8 cellular contexts compared by ENCODE assay signal in the genomic region with DNA sequence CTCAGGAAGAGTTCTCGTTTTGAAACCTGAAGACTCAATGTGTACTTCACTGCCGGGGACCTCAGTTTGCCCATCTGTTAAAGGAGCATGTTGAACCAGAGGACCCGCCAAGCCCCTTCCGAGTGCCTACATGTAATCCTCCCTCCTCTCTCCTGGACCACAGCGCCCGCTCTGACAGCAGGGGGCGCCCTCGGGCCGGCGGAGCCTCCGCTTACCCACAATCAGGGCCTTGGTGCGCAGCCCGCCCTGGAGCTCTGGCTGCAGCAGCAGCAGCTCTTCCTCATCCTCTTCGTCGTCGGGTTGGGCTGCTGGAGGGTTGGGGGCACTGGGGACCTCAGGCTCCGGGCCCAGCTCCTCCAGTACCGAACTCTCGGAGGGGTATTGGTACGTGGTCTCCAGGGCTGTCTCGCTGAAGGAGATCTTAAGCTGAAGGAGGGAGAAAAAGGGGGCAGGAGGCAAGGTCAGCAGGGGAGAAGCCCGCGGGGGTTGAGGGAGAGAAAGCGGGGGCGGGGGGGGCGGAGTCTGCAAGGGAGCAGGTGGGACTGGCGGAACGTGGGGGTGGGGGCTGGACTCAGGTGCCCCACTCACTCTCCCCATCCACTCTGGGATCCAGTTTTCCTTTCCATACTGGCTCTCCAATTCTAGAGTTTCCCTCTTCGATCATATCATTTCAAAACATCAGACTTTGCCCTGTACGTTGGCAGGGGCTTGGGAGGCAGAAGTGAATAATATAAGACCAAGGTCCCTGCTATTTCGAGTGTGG. TPM values are rescaled to one million over a fixed set of nuclear protein-coding genes. Genes with fewer than 3 reads are reported as not detected.
A peak's percentile ranks its signal among the peaks of the same experiment; 100 is the strongest.
DNase-seq lines count a peak whose midpoint lies in the region; ATAC-seq, FAIRE-seq and TF ChIP-seq lines count a peak whose summit lies in the region.

No MANE protein-coding gene starts in this region.

- peak overlapping the region; percentile 19 for H3K9ac ChIP-seq in endothelial cell of umbilical vein (replicated peaks; ENCODE audit: extremely low read depth, insufficient read depth, low read length)

- H3K9me1 ChIP-seq in endothelial cell of umbilical vein (replicated peaks; ENCODE audit: control insufficient read depth, extremely low read depth, insufficient read depth, low read length), result no peaks in the 10 kb centered on the region

- no peak for TF ChIP-seq POLR2A in endothelial cell of umbilical vein (IDR thresholded peaks at IDR 0.05; ENCODE audit: low read depth, low read length)

- ATAC-seq in HG03432 (IDR thresholded peaks at IDR 0.05; ENCODE audit: unreplicated experiment) (peak; percentile 42), GM21390 (IDR thresholded peaks at IDR 0.05; ENCODE audit: unreplicated experiment) (no peak)

- peaks cover 31% of the 10 kb centered on the region for H3K4me1 ChIP-seq in endothelial cell of umbilical vein (ENCODE audit: control insufficient read depth, extremely low read depth, insufficient read depth, low read length)

- POLR2A ChIA-PET in endothelial cell of umbilical vein (lab: Charles Lee), result interaction anchor here (0.6 to 3.7 kb wide), 5 partner anchors 9 to 52 kb away, joined by 3 to 34 read pairs (median 8); no protein-coding TSS in a partner anchor

- no TSS peak for BruUV-seq in endothelial cell of umbilical vein (replicated peaks; lab: Mats Ljungman, UMichigan)

- H3K27me3 ChIP-seq in endothelial cell of umbilical vein (ENCODE audit: control insufficient read depth in 2 of 2, insufficient read depth in 2 of 2, low read length in 2 of 2), result no peaks in the 10 kb centered on the region

- H2AFZ ChIP-seq in endothelial cell of umbilical vein (ENCODE audit: low read depth, low read length), result no peak overlapping the region

- DNase-seq in EH (ENCODE audit: low read depth) (peak; percentile 78), NOMO-1 treated with DMSO at 0.1 percent for 48 hours (lab: John Stamatoyannopoulos, UW; ENCODE audit: unreplicated experiment) (peak; percentile 76), endothelial cell of umbilical vein (ENCODE audit: low read depth, low spot score) (peak; percentile 85), middle frontal gyrus (ENCODE audit: extremely low spot score, low spot score) (peak; percentile 50)
- DNase-seq in activated CD8-positive, alpha-beta memory T cell treated with anti-CD3 and anti-CD28 coated beads, Interleukin-2, amount 50 U/mL, for 4 hours, result peak; percentile 95
- DNase-seq in stimulated activated CD8-positive, alpha-beta memory T cell treated with anti-CD3 and anti-CD28 coated beads, Interleukin-2, amount 100 ng/mL, for 1 hour (ENCODE audit: low read depth in 2 of 2), result peak; percentile 82 to 88

- dilution Hi-C loops in endothelial cell of umbilical vein (cut with MboI; ENCODE audit: extremely low pct_ligation_motif_present, low sequenced_read_pairs), result no loop called here

- CTCF ChIA-PET in endothelial cell of umbilical vein (lab: Charles Lee), result interaction anchor here (0.6 to 6.6 kb wide), 43 partner anchors 9 to 450 kb away, joined by 3 to 296 read pairs (median 5); a partner anchor contains a TSS

- peak; percentile 93 for FAIRE-seq in endothelial cell of umbilical vein (lab: Jason Lieb, UNC)

- intact Hi-C loops in endothelial cell of umbilical vein (cut with micrococcal nuclease), result loop anchor here (1.0 to 2.0 kb wide), 4 partner anchors 8 to 198 kb away; no protein-coding TSS in a partner anchor

- H3K36me3 ChIP-seq in endothelial cell of umbilical vein (ENCODE audit: control insufficient read depth in 2 of 2, extremely low read depth in 1 of 2, insufficient read depth in 2 of 2, low read length in 2 of 2), result peaks cover 13 to 19% of the 10 kb centered on the region in 2 experiments

- peak overlapping the region; percentile 85 for H3K4me2 ChIP-seq in endothelial cell of umbilical vein (ENCODE audit: insufficient read depth, low read length)

- peak; percentile 95 to 96 for TF ChIP-seq CTCF in endothelial cell of umbilical vein (IDR thresholded peaks at IDR 0.05; ENCODE audit: extremely low read depth in 1 of 2, insufficient read depth in 1 of 2, low read depth in 1 of 2, low read length in 2 of 2)

- peak overlapping the region; percentile 2 for H3K27ac ChIP-seq in endothelial cell of umbilical vein (ENCODE audit: insufficient read depth, low read depth, low read length)

- H3K4me3 ChIP-seq in endothelial cell of umbilical vein (replicated peaks in 1 of 3; ENCODE audit: insufficient read depth in 1 of 3, low read depth in 1 of 3, low read length in 3 of 3), result peak overlapping the region in 2 of 3 experiments; percentile 8 to 27

- H3K79me2 ChIP-seq in endothelial cell of umbilical vein (ENCODE audit: control insufficient read depth, insufficient read depth, low read length), result peaks cover 63% of the 10 kb centered on the region

- H3K9me3 ChIP-seq in endothelial cell of umbilical vein (replicated peaks; ENCODE audit: control insufficient read depth, insufficient read depth, low read length), result no peaks in the 10 kb centered on the region

- no peaks in the 10 kb centered on the region for H4K20me1 ChIP-seq in endothelial cell of umbilical vein (replicated peaks; ENCODE audit: control insufficient read depth, extremely low read depth, insufficient read depth, low read length)

TF ChIP-seq in endothelial cell of umbilical vein, 7 proteins besides CTCF, POLR2A, EP300 and RAD21:
- peak; percentile 48 for TF ChIP-seq POLR2AphosphoS5 (IDR thresholded peaks at IDR 0.05; ENCODE audit: insufficient read depth, low read depth, low read length)
- TF ChIP-seq, protein P1, sequence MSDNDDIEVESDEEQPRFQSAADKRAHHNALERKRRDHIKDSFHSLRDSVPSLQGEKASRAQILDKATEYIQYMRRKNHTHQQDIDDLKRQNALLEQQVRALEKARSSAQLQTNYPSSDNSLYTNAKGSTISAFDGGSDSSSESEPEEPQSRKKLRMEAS (IDR thresholded peaks at IDR 0.05; ENCODE audit: insufficient read depth, insufficient read length), result no peak

RNA-seq across cellular contexts. Expression of a gene that starts 6.3 kb away (rescaled TPM):
- total RNA-seq in endothelial cell of umbilical vein, result 36.3 and 38.2 TPM in 2 replicates
- 62.3 and 66.5 TPM in 2 replicates for polyA plus RNA-seq in endothelial cell of umbilical vein
- polyA plus RNA-seq in endothelial cell of umbilical vein (2011; cell fraction: cytosol; rRNA removed), result 42.2 and 43.9 TPM in 2 replicates
- polyA plus RNA-seq in endothelial cell of umbilical vein (2011; cell fraction: nucleus; rRNA removed), result 141 and 146 TPM in 2 replicates
- polyA plus RNA-seq in endothelial cell of umbilical vein (2012), result 30.0 and 30.6 TPM in 2 replicates
- 61.9 and 63.5 TPM in 2 replicates for polyA minus RNA-seq in endothelial cell of umbilical vein
- 24.9 TPM for polyA minus RNA-seq in endothelial cell of umbilical vein (2011; cell fraction: cytosol; rRNA and poly(A)+ RNA removed)
- polyA minus RNA-seq in endothelial cell of umbilical vein (2011; cell fraction: nucleus; rRNA and poly(A)+ RNA removed), result 24.0 and 31.7 TPM in 2 replicates

RNA-seq across cellular contexts. Expression of a gene that starts 7.3 kb away (rescaled TPM):
- total RNA-seq in endothelial cell of umbilical vein, result 129 and 136 TPM in 2 replicates
- 167 and 173 TPM in 2 replicates for polyA plus RNA-seq in endothelial cell of umbilical vein
- 125 and 137 TPM in 2 replicates for polyA plus RNA-seq in endothelial cell of umbilical vein (2011; cell fraction: cytosol; rRNA removed)
- 98.3 and 116 TPM in 2 replicates for polyA plus RNA-seq in endothelial cell of umbilical vein (2011; cell fraction: nucleus; rRNA removed)
- polyA plus RNA-seq in endothelial cell of umbilical vein (2012), result 94.7 and 97.8 TPM in 2 replicates
- polyA minus RNA-seq in endothelial cell of umbilical vein, result 136 and 140 TPM in 2 replicates
- polyA minus RNA-seq in endothelial cell of umbilical vein (2011; cell fraction: cytosol; rRNA and poly(A)+ RNA removed), result 15.4 TPM
- 41.1 and 44.0 TPM in 2 replicates for polyA minus RNA-seq in endothelial cell of umbilical vein (2011; cell fraction: nucleus; rRNA and poly(A)+ RNA removed)

RNA-seq across cellular contexts. Expression of a gene that starts 11.6 kb away (rescaled TPM):
- total RNA-seq in endothelial cell of umbilical vein, result 28.5 and 32.2 TPM in 2 replicates
- 33.8 and 36.7 TPM in 2 replicates for polyA plus RNA-seq in endothelial cell of umbilical vein
- polyA plus RNA-seq in endothelial cell of umbilical vein (2011; cell fraction: cytosol; rRNA removed), result 33.0 and 34.0 TPM in 2 replicates
- polyA plus RNA-seq in endothelial cell of umbilical vein (2011; cell fraction: nucleus; rRNA removed), result 16.0 and 18.9 TPM in 2 replicates
- 17.7 and 22.2 TPM in 2 replicates for polyA plus RNA-seq in endothelial cell of umbilical vein (2012)
- polyA minus RNA-seq in endothelial cell of umbilical vein, result 17.5 and 18.7 TPM in 2 replicates
- polyA minus RNA-seq in endothelial cell of umbilical vein (2011; cell fraction: cytosol; rRNA and poly(A)+ RNA removed), result 20.0 TPM
- 4.5 and 7.8 TPM in 2 replicates for polyA minus RNA-seq in endothelial cell of umbilical vein (2011; cell fraction: nucleus; rRNA and poly(A)+ RNA removed)

RNA-seq across cellular contexts. Expression of a gene that starts 32.2 kb away (rescaled TPM):
- 18.5 and 21.0 TPM in 2 replicates for total RNA-seq in endothelial cell of umbilical vein
- 19.1 and 20.2 TPM in 2 replicates for polyA plus RNA-seq in endothelial cell of umbilical vein
- polyA plus RNA-seq in endothelial cell of umbilical vein (2011; cell fraction: cytosol; rRNA removed), result 12.3 and 13.2 TPM in 2 replicates
- 41.5 and 46.2 TPM in 2 replicates for polyA plus RNA-seq in endothelial cell of umbilical vein (2011; cell fraction: nucleus; rRNA removed)
- 11.7 and 11.9 TPM in 2 replicates for polyA plus RNA-seq in endothelial cell of umbilical vein (2012)
- polyA minus RNA-seq in endothelial cell of umbilical vein, result 17.4 and 17.5 TPM in 2 replicates
- 9.0 TPM for polyA minus RNA-seq in endothelial cell of umbilical vein (2011; cell fraction: cytosol; rRNA and poly(A)+ RNA removed)
- polyA minus RNA-seq in endothelial cell of umbilical vein (2011; cell fraction: nucleus; rRNA and poly(A)+ RNA removed), result 8.1 and 11.1 TPM in 2 replicates

RNA-seq across cellular contexts. Expression of a gene that starts 37.9 kb away (rescaled TPM):
- total RNA-seq in endothelial cell of umbilical vein, result 42.3 and 43.6 TPM in 2 replicates
- polyA plus RNA-seq in endothelial cell of umbilical vein, result 15.6 and 16.8 TPM in 2 replicates
- polyA plus RNA-seq in endothelial cell of umbilical vein (2011; cell fraction: cytosol; rRNA removed), result 13.0 and 13.4 TPM in 2 replicates
- polyA plus RNA-seq in endothelial cell of umbilical vein (2011; cell fraction: nucleus; rRNA removed), result 36.2 and 49.0 TPM in 2 replicates
- polyA plus RNA-seq in endothelial cell of umbilical vein (2012), result 16.8 and 20.4 TPM in 2 replicates
- polyA minus RNA-seq in endothelial cell of umbilical vein, result 14.6 and 17.6 TPM in 2 replicates
- 20.7 TPM for polyA minus RNA-seq in endothelial cell of umbilical vein (2011; cell fraction: cytosol; rRNA and poly(A)+ RNA removed)
- polyA minus RNA-seq in endothelial cell of umbilical vein (2011; cell fraction: nucleus; rRNA and poly(A)+ RNA removed), result 11.9 and 14.6 TPM in 2 replicates
